ENCODE assay signal across 13 cellular contexts in the genomic region with DNA sequence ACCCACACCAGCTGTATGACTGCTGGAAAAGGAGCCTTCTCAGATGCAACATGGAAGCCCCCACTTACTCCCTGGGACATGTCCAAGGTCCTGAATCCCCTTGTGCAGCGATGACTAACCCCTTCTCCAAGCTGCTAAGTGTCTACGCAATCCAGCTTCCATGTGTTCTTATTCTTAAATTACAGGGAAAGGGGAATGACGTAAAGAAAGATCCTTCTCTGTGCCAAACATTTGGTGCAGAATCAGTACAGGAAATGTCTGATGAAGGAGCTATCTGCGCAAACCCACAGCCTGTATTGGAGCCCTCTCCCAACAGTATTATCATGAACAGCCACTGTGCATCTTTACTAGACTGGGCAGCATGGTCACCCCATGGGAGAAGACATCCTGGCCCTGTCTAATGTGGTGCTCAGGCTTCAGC.
DNase-seq lines count a peak whose midpoint lies in the region; ATAC-seq and TF ChIP-seq lines count a peak whose summit lies in the region.
"Had no signal": no experiment of that assay in that cellular context is flagged by ENCODE, and none has a peak within 500 bp of the region (broad histone marks: within the 10 kb centered on the region; RNA-seq: fewer than 3 reads in every experiment).

No MANE protein-coding gene starts in this region.

- no peak overlapping the region for H3K4me3 Mint-ChIP-seq in stimulated activated memory B cell treated with anti-CD40 and anti-IgM and Interleukin-4, amounts not matched to agents 10 μg/mL and 1 μg/mL and 100 μg/mL, for 72 hours
- H3K4me3 Mint-ChIP-seq: T-helper 2 cell treated with Interferon-gamma antibody and Interleukin-4, amounts not matched to agents 5 μg/mL and 100 μg/mL, for 36 hours had no signal

- ATAC-seq in stimulated activated memory B cell treated with anti-CD40 and anti-IgM and Interleukin-4, amounts not matched to agents 10 μg/mL and 1 μg/mL and 100 μg/mL, for 72 hours = peak; percentile 41
- ATAC-seq in GM21423 (IDR thresholded peaks at IDR 0.05; ENCODE audit: unreplicated experiment) = no peak
- ATAC-seq: esophagus mucosa had no signal

- no peaks in the 10 kb centered on the region for H3K27me3 Mint-ChIP-seq in stimulated activated memory B cell treated with anti-CD40 and anti-IgM and Interleukin-4, amounts not matched to agents 10 μg/mL and 1 μg/mL and 100 μg/mL, for 72 hours

- intact Hi-C loops in left ventricle myocardium inferior (cut with micrococcal nuclease) = loop anchor here (2.0 kb wide), 1 partner anchor 26 kb away; no protein-coding TSS in a partner anchor

- H3K9me3 ChIP-seq in left ventricle myocardium inferior (replicated peaks) = no peaks in the 10 kb centered on the region
- H3K9me3 ChIP-seq: colonic mucosa had no signal

- H3K9me3 Mint-ChIP-seq in stimulated activated memory B cell treated with anti-CD40 and anti-IgM and Interleukin-4, amounts not matched to agents 10 μg/mL and 1 μg/mL and 100 μg/mL, for 72 hours = peaks cover 3% of the 10 kb centered on the region
- H3K9me3 Mint-ChIP-seq: T-helper 2 cell treated with Interferon-gamma antibody and Interleukin-4, amounts not matched to agents 5 μg/mL and 100 μg/mL, for 36 hours had no signal

- H3K27ac ChIP-seq in left ventricle myocardium inferior (replicated peaks) = peak overlapping the region; percentile 85
- H3K27ac ChIP-seq: colonic mucosa, PC-9 had no signal

- no peaks in the 10 kb centered on the region for H3K4me1 Mint-ChIP-seq in stimulated activated memory B cell treated with anti-CD40 and anti-IgM and Interleukin-4, amounts not matched to agents 10 μg/mL and 1 μg/mL and 100 μg/mL, for 72 hours

- H3K27ac Mint-ChIP-seq in stimulated activated memory B cell treated with anti-CD40 and anti-IgM and Interleukin-4, amounts not matched to agents 10 μg/mL and 1 μg/mL and 100 μg/mL, for 72 hours = no peak overlapping the region
- H3K27ac Mint-ChIP-seq: T-helper 2 cell treated with Interferon-gamma antibody and Interleukin-4, amounts not matched to agents 5 μg/mL and 100 μg/mL, for 36 hours had no signal

- no peak overlapping the region for H3K4me3 ChIP-seq in astrocyte of the cerebellum (ENCODE audit: low read depth, low read length)
- no peak overlapping the region for H3K4me3 ChIP-seq in left ventricle myocardium inferior
- H3K4me3 ChIP-seq: colonic mucosa, PC-9 had no signal

- no peaks in the 10 kb centered on the region for H3K27me3 ChIP-seq in left ventricle myocardium inferior (ENCODE audit: low read depth)
- H3K27me3 ChIP-seq: colonic mucosa had no signal

- in situ Hi-C loops in astrocyte of the cerebellum (cut with HindIII; ENCODE audit: low sequenced_read_pairs) = no loop called here

- peaks cover 7% of the 10 kb centered on the region for H3K4me1 ChIP-seq in left ventricle myocardium inferior
- H3K4me1 ChIP-seq: colonic mucosa had no signal

- DNase-seq in HuH-7 (ENCODE audit: low spot score) (peak; percentile 7), astrocyte of the cerebellum (ENCODE audit: low read depth) (peak; percentile 9), left ventricle myocardium inferior (peak; percentile 36), activated gamma-delta T cell treated with Interleukin-2 at 50 U/mL for 16 hours (no peak), GF-D8 (lab: John Stamatoyannopoulos, UW) (no peak)
- DNase-seq: activated CD4-positive, alpha-beta T cell treated with anti-CD3 and anti-CD28 coated beads, Interleukin-2, amount 50 U/mL, for 4 hours; colonic mucosa; NCI-H1092; PC-9 had no signal

- H3K36me3 ChIP-seq in left ventricle myocardium inferior = no peaks in the 10 kb centered on the region
- H3K36me3 ChIP-seq: colonic mucosa had no signal

- TF ChIP-seq CTCF in astrocyte of the cerebellum (IDR thresholded peaks at IDR 0.05; ENCODE audit: low read depth, low read length, missing control alignments) (no peak), left ventricle myocardium inferior (IDR thresholded peaks at IDR 0.05; ENCODE audit: borderline replicate concordance) (no peak)

- H3K36me3 Mint-ChIP-seq in stimulated activated memory B cell treated with anti-CD40 and anti-IgM and Interleukin-4, amounts not matched to agents 10 μg/mL and 1 μg/mL and 100 μg/mL, for 72 hours = no peaks in the 10 kb centered on the region

Comparison
In these comparisons a context has a peak if more than half of its experiments do, and no peak if none do; other contexts are left out.
1. DNase-seq: peak in HuH-7 (single experiment), astrocyte of the cerebellum (single experiment) and left ventricle myocardium inferior (single experiment); none in activated gamma-delta T cell treated with Interleukin-2 at 50 U/mL for 16 hours (single experiment) and GF-D8 (single experiment).